Comparison of ENCODE assay signal across 17 cellular contexts in the genomic region with DNA sequence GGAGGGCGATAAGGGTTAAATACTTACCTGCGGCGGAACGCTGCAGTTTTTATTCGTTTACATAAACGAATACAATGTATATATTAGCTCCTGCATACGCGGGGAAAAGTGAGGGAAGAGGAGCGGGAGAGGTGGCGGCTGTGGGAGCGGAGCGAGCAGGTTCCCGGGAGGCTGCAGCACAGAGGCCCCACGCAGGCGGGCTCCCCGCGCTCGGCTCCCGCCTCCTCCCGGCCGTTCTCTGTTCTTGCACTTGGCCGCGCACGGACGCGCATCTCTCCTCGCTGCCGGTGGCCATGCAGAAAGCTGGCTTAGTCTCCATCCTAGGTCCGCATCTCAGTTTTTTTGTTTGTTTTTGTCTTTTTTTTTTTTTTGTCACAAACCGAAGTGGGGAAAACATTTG.
"Had no signal": no experiment of that assay in that cellular context is flagged by ENCODE, and none has a peak within 500 bp of the region (broad histone marks: within the 10 kb centered on the region; RNA-seq: fewer than 3 reads in every experiment).

No MANE protein-coding gene starts in this region.

- H3K4me3 ChIP-seq: gastrocnemius medialis, lung, right lobe of liver, thyroid gland, vagina had no signal

- FAIRE-seq: keratinocyte, small intestine had no signal

- ATAC-seq: gastrocnemius medialis; natural killer cell treated with Interleukin-12 subunit alpha and Interleukin-12 subunit beta and Interleukin-15 and Interleukin-18, amount 100 ng/mL, for 72 hours; stimulated activated naive B cell treated with anti-CD40 and anti-IgM and Interleukin-4, amounts not matched to agents 10 μg/mL and 1 μg/mL and 100 μg/mL, for 72 hours had no signal

- H3K4me1 ChIP-seq: gastrocnemius medialis, parathyroid adenoma, right lobe of liver, thyroid gland, vagina had no signal

- H3K9me3 ChIP-seq: gastrocnemius medialis, neutrophil, right lobe of liver, thyroid gland, vagina had no signal

- DNase-seq: cortex of kidney; foreskin fibroblast; gastrocnemius medialis; head of caudate nucleus; naive B cell; right lobe of liver; small intestine; stimulated activated CD4-positive, alpha-beta T cell treated with anti-CD3 and anti-CD28 coated beads, Interleukin-15, amount 100 ng/mL, for 24 hours; stimulated activated CD4-positive, alpha-beta T cell treated with anti-CD3 and anti-CD28 coated beads, Interleukin-2, amount 100 ng/mL, for 48 hours; stimulated activated naive B cell treated with anti-CD40 and anti-IgM and Interleukin-4, amounts not matched to agents 10 μg/mL and 1 μg/mL and 100 μg/mL, for 72 hours; thyroid gland had no signal

- H3K36me3 ChIP-seq: gastrocnemius medialis, neutrophil, right lobe of liver, thyroid gland, vagina had no signal
